In genomic region chr3:69542265-69543079, GRCh38 we compare ENCODE assay signal across 8 cellular contexts.
DNase-seq lines count a peak whose midpoint lies in the region; ATAC-seq and TF ChIP-seq lines count a peak whose summit lies in the region.

No MANE protein-coding gene starts in this region.

- no peak for TF ChIP-seq POLR2A in transverse colon (IDR thresholded peaks at IDR 0.05)

- peak overlapping the region; percentile 97 for H3K27ac ChIP-seq in RWPE2 (ENCODE audit: poor library complexity, severe bottlenecking)
- no peak overlapping the region for H3K27ac ChIP-seq in transverse colon

- H3K27me3 Mint-ChIP-seq in glutamatergic neuron (ENCODE audit: unreplicated experiment) = peaks cover 11% of the 10 kb centered on the region

- in situ Hi-C loops in transverse colon (cut with MboI; ENCODE audit: low pct_ligation_motif_present in 1 of 4, low pct_unique_long_range_greater_than_20kb in 1 of 4, low sequenced_read_pairs in 3 of 4) = no loop called here

- no peaks in the 10 kb centered on the region for H3K27me3 ChIP-seq in RWPE2 (ENCODE audit: insufficient read depth, poor library complexity, severe bottlenecking)
- H3K27me3 ChIP-seq in transverse colon = peaks cover 32% of the 10 kb centered on the region

- ATAC-seq in RWPE2 (ENCODE audit: low read depth) = peak; percentile 61
- no peak for ATAC-seq in HG02759 (IDR thresholded peaks at IDR 0.05; ENCODE audit: unreplicated experiment)

- peaks cover 2% of the 10 kb centered on the region for H3K4me1 Mint-ChIP-seq in glutamatergic neuron (ENCODE audit: low read depth, unreplicated experiment)

- no peaks in the 10 kb centered on the region for H3K36me3 Mint-ChIP-seq in glutamatergic neuron (ENCODE audit: unreplicated experiment)

- peak; percentile 90 for DNase-seq in D341Med (ENCODE audit: low spot score)
- DNase-seq in RWPE2 (ENCODE audit: low spot score) = peak; percentile 64
- peak; percentile 65 for DNase-seq in glutamatergic neuron
- peak; percentile 66 for DNase-seq in occipital lobe (lab: John Stamatoyannopoulos, UW)
- no peak for DNase-seq in COLO829 (ENCODE audit: low spot score)
- no peak for DNase-seq in transverse colon
- no peak for DNase-seq in HuH-7.5 (ENCODE audit: low spot score)

- H3K4me1 ChIP-seq in RWPE2 (ENCODE audit: insufficient read depth, poor library complexity, severe bottlenecking) (peaks cover 8% of the 10 kb centered on the region), transverse colon (peaks cover 0 to 16% (median 8%) of the 10 kb centered on the region in 4 donors)

- H3K9me3 ChIP-seq in RWPE2 (ENCODE audit: severe bottlenecking) = no peaks in the 10 kb centered on the region
- no peaks in the 10 kb centered on the region for H3K9me3 ChIP-seq in transverse colon

- intact Hi-C loops in transverse colon (cut with DNase I; ENCODE audit: low total_unique reads) = no loop called here

- H3K36me3 ChIP-seq in RWPE2 (ENCODE audit: low read depth) (peaks cover 9% of the 10 kb centered on the region; the same call in 1 of the 2 replicates), transverse colon (no peaks in the 10 kb centered on the region)

- peak overlapping the region; percentile 87 for H3K4me3 Mint-ChIP-seq in glutamatergic neuron (ENCODE audit: unreplicated experiment)

- H3K27ac Mint-ChIP-seq in glutamatergic neuron (ENCODE audit: unreplicated experiment) = no peak overlapping the region

- WGBS in transverse colon (ENCODE audit: low coverage in 1 of 2), 2 donors = 17% methylated on average over 48 of the region's 66 CpGs; no CpG with 5 or more reads in 1 of the 2 donors

- H3K4me3 ChIP-seq in RWPE2 (ENCODE audit: severe bottlenecking) (peak overlapping the region; percentile 81), transverse colon (peak overlapping the region in 2 of 4 donors; percentile 23 to 48)

- no peak for TF ChIP-seq EP300 in transverse colon (IDR thresholded peaks at IDR 0.05; ENCODE audit: low read depth)

- peak; percentile 13 for TF ChIP-seq CTCF in RWPE2 (IDR thresholded peaks at IDR 0.05; ENCODE audit: poor library complexity, severe bottlenecking)
- TF ChIP-seq CTCF in glutamatergic neuron (IDR thresholded peaks at IDR 0.05; ENCODE audit: partially characterized antibody, unreplicated experiment) = no peak
- TF ChIP-seq CTCF in transverse colon (IDR thresholded peaks at IDR 0.05) = no peak

- H3K9me3 Mint-ChIP-seq in glutamatergic neuron (ENCODE audit: unreplicated experiment) = no peaks in the 10 kb centered on the region

Comparison
In these comparisons a context has a peak if more than half of its experiments do, and no peak if none do; other contexts are left out.
1. DNase-seq: peak in D341Med (single experiment), RWPE2 (single experiment), glutamatergic neuron (single experiment) and occipital lobe (single experiment); none in COLO829 (single experiment), transverse colon (single experiment) and HuH-7.5 (single experiment).